8 cellular contexts compared by ENCODE assay signal in the genomic region with DNA sequence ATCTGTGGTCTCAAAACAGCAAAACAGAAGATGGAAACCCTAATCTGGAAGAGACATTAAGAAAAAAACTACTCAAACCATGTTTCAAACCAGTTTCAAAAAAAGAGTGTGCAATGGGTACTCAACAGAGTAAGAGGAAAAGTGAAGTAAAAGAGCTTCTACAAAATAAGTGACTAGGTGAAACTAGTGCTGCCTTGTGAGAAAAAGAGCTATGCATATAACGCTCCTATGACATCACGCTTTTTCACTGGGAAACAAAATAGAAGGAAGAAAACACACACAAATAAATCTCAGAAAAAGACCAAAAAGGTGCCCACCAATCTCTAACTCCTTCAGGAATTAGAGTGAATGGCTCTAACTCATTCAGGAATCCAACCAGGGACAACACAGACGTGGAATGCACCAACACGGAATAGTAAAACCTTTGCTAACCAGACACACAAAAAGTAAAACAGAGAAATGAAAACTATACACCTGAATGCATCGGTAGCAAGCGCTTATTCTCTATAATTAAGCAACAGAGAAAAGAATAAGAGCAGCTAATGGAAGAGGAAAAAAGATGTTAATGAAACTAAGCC. TPM values are rescaled to one million over a fixed set of nuclear protein-coding genes. Genes with fewer than 3 reads are reported as not detected.
A peak's percentile ranks its signal among the peaks of the same experiment; 100 is the strongest.
DNase-seq lines count a peak whose midpoint lies in the region; ATAC-seq and TF ChIP-seq lines count a peak whose summit lies in the region.

No MANE protein-coding gene starts in this region.

- peaks cover 48 to 80% (median 65%) of the 10 kb centered on the region in 4 donors for H3K4me1 Mint-ChIP-seq in naive thymus-derived CD8-positive, alpha-beta T cell

- peaks cover 5% of the 10 kb centered on the region for H4K20me1 ChIP-seq in KMS-11 (ENCODE audit: insufficient read depth)

- H3K27ac ChIP-seq in KMS-11, result peak overlapping the region; percentile 41; the same call in 1 of the 2 replicates

- H3K4me1 ChIP-seq in KMS-11 (ENCODE audit: low read depth, poor library complexity, severe bottlenecking), result peaks cover 17% of the 10 kb centered on the region

- peaks cover 62% of the 10 kb centered on the region for H3K79me2 ChIP-seq in KMS-11 (ENCODE audit: insufficient read depth, low read depth)

- TF ChIP-seq CTCF in KMS-11 (conservative IDR thresholded peaks at IDR 0.05; ENCODE audit: low read depth, low read length), result no peak

- peak overlapping the region; percentile 76 for H3K4me2 ChIP-seq in KMS-11

- peak; percentile 18 for DNase-seq in DMS79 treated with DMSO at 0.1 percent for 48 hours (lab: John Stamatoyannopoulos, UW)
- DNase-seq in DMS79 (lab: John Stamatoyannopoulos, UW), result no peak
- peak; percentile 7 for DNase-seq in cerebellum (ENCODE audit: low spot score)
- DNase-seq in naive thymus-derived CD8-positive, alpha-beta T cell, result no peak
- DNase-seq in stimulated activated CD4-positive, alpha-beta T cell treated with anti-CD3 and anti-CD28 coated beads, Interleukin-4, amount 100 ng/mL, for 1 hour, result no peak

- no peaks in the 10 kb centered on the region for H3K9me3 Mint-ChIP-seq in naive thymus-derived CD8-positive, alpha-beta T cell

- H3K36me3 Mint-ChIP-seq in naive thymus-derived CD8-positive, alpha-beta T cell, result peaks cover 0 to 4% (median 0%) of the 10 kb centered on the region in 3 donors

- H2AFZ ChIP-seq in KMS-11 (ENCODE audit: low read depth), result 0 out of 2 replicates have a peak overlapping the region, but pooled peaks have one; percentile 67

- H3K9ac ChIP-seq in KMS-11, result peak overlapping the region; percentile 68; the same call in 1 of the 2 replicates

- H3K27me3 Mint-ChIP-seq in naive thymus-derived CD8-positive, alpha-beta T cell, result no peaks in the 10 kb centered on the region

- no peak for ATAC-seq in naive thymus-derived CD8-positive, alpha-beta T cell
- no peak for ATAC-seq in GM18511 (IDR thresholded peaks at IDR 0.05; ENCODE audit: unreplicated experiment)
- ATAC-seq in GM18873 (IDR thresholded peaks at IDR 0.05; ENCODE audit: low FRiP score, unreplicated experiment), result no peak

- POLR2A ChIA-PET in naive thymus-derived CD8-positive, alpha-beta T cell (lab: Charles Lee), result interaction anchor here (0.8 to 3.6 kb wide), 6 partner anchors 9 to 160 kb away, joined by 3 to 24 read pairs (median 4); a partner anchor contains a TSS

- H3K4me3 Mint-ChIP-seq in naive thymus-derived CD8-positive, alpha-beta T cell, result peak overlapping the region; percentile 78 to 98 (median 92)

- peak overlapping the region; percentile 78 to 96 (median 92) for H3K27ac Mint-ChIP-seq in naive thymus-derived CD8-positive, alpha-beta T cell

- no peaks in the 10 kb centered on the region for H3K27me3 ChIP-seq in KMS-11 (ENCODE audit: insufficient read depth, low read depth)

- H3K4me3 ChIP-seq in KMS-11 (IDR thresholded peaks at IDR 0.05; ENCODE audit: insufficient read depth, low read depth, low read length), result peak overlapping the region; percentile 69

- H3K36me3 ChIP-seq in KMS-11 (ENCODE audit: insufficient read depth), result no peaks in the 10 kb centered on the region

RNA-seq across cellular contexts. Expression of a gene that starts 1.3 kb away (rescaled TPM):
- 60.8 TPM for total RNA-seq in cerebellum
- 100 to 1,000 TPM; 108 to 112 TPM for total RNA-seq in naive thymus-derived CD8-positive, alpha-beta T cell
- 10 to 100 TPM; 30.3 to 39.8 (median 34.8) TPM for polyA plus RNA-seq in naive thymus-derived CD8-positive, alpha-beta T cell

RNA-seq across cellular contexts. Expression of a gene that starts 46.8 kb away (rescaled TPM):
- 10.3 TPM for total RNA-seq in cerebellum
- under 1 TPM; 0.05 to 0.11 TPM for total RNA-seq in naive thymus-derived CD8-positive, alpha-beta T cell
- under 1 TPM in 1 of 3 donors, not detected in 2; 0.19 TPM for polyA plus RNA-seq in naive thymus-derived CD8-positive, alpha-beta T cell

Comparison
In these comparisons a context has a peak if more than half of its experiments do, and no peak if none do; other contexts are left out.
1. DNase-seq: peak in DMS79 treated with DMSO at 0.1 percent for 48 hours (single experiment) and cerebellum (single experiment); none in DMS79 (single experiment), naive thymus-derived CD8-positive, alpha-beta T cell (0 of 10) and stimulated activated CD4-positive, alpha-beta T cell treated with anti-CD3 and anti-CD28 coated beads, Interleukin-4, amount 100 ng/mL, for 1 hour (single experiment).
2. RNA of a gene that starts 46.8 kb away (total RNA-seq): 10.3 TPM in cerebellum (single experiment); 0.05 to 0.11 TPM in naive thymus-derived CD8-positive, alpha-beta T cell; every median in the first group is over 10 times any median in the second.